Comparison of ENCODE assay signal across 8 cellular contexts in genomic region chr1:155859881-155860841, GRCh38. TPM values are rescaled to one million over a fixed set of nuclear protein-coding genes. Genes with fewer than 3 reads are reported as not detected.
A peak's percentile ranks its signal among the peaks of the same experiment; 100 is the strongest.
DNase-seq lines count a peak whose midpoint lies in the region; ATAC-seq and TF ChIP-seq lines count a peak whose summit lies in the region.

No MANE protein-coding gene starts in this region.

- DNase-seq in CD4-positive, alpha-beta T cell: peak in 9 of 10 experiments; percentile 16 to 38 (median 21)
- DNase-seq in GOT3 (lab: John Stamatoyannopoulos, UW): peak; percentile 39
- peak; percentile 90 for DNase-seq in NCI-H510A (lab: John Stamatoyannopoulos, UW)
- peak; percentile 81 for DNase-seq in activated CD4-positive, alpha-beta memory T cell treated with anti-CD3 and anti-CD28 coated beads, Interleukin-2, amount 10 ng/mL, durations not matched to agents 7 days and 5 days
- peak; percentile 29 for DNase-seq in effector CD8-positive, alpha-beta T cell (lab: John Stamatoyannopoulos, UW)
- peak; percentile 76 to 81 for DNase-seq in lung microvascular endothelial cell (ENCODE audit: low read depth in 2 of 2)
- DNase-seq in stimulated activated CD8-positive, alpha-beta memory T cell treated with anti-CD3 and anti-CD28 coated beads, Interleukin-15, amount 100 ng/mL, for 24 hours (ENCODE audit: low read depth): peak; percentile 13

- H3K9me3 ChIP-seq in CD4-positive, alpha-beta T cell (ENCODE audit: control insufficient read depth, low read length): no peaks in the 10 kb centered on the region

- peak overlapping the region; percentile 81 for H3K27ac Mint-ChIP-seq in CD4-positive, alpha-beta T cell
- H3K27ac Mint-ChIP-seq in activated CD4-positive, alpha-beta memory T cell treated with anti-CD3 and anti-CD28 coated beads, Interleukin-2, amount 10 ng/mL, durations not matched to agents 7 days and 5 days: peak overlapping the region; percentile 96

- no peaks in the 10 kb centered on the region for H3K9me3 Mint-ChIP-seq in CD4-positive, alpha-beta T cell
- H3K9me3 Mint-ChIP-seq in activated CD4-positive, alpha-beta memory T cell treated with anti-CD3 and anti-CD28 coated beads, Interleukin-2, amount 10 ng/mL, durations not matched to agents 7 days and 5 days: no peaks in the 10 kb centered on the region

- H3K4me3 Mint-ChIP-seq in CD4-positive, alpha-beta T cell: peak overlapping the region; percentile 93
- H3K4me3 Mint-ChIP-seq in activated CD4-positive, alpha-beta memory T cell treated with anti-CD3 and anti-CD28 coated beads, Interleukin-2, amount 10 ng/mL, durations not matched to agents 7 days and 5 days: peak overlapping the region; percentile 85

- H3K27me3 ChIP-seq in CD4-positive, alpha-beta T cell (ENCODE audit: control insufficient read depth, insufficient read depth, low read length): peaks cover 8% of the 10 kb centered on the region

- H3K4me1 Mint-ChIP-seq in CD4-positive, alpha-beta T cell (ENCODE audit: low read depth): peaks cover 31% of the 10 kb centered on the region
- peaks cover 62% of the 10 kb centered on the region for H3K4me1 Mint-ChIP-seq in activated CD4-positive, alpha-beta memory T cell treated with anti-CD3 and anti-CD28 coated beads, Interleukin-2, amount 10 ng/mL, durations not matched to agents 7 days and 5 days

- H3K27me3 Mint-ChIP-seq in CD4-positive, alpha-beta T cell: peaks cover 25% of the 10 kb centered on the region
- H3K27me3 Mint-ChIP-seq in activated CD4-positive, alpha-beta memory T cell treated with anti-CD3 and anti-CD28 coated beads, Interleukin-2, amount 10 ng/mL, durations not matched to agents 7 days and 5 days: no peaks in the 10 kb centered on the region

- peaks cover 7% of the 10 kb centered on the region for H3K36me3 Mint-ChIP-seq in CD4-positive, alpha-beta T cell (ENCODE audit: low read depth)
- peaks cover 11% of the 10 kb centered on the region for H3K36me3 Mint-ChIP-seq in activated CD4-positive, alpha-beta memory T cell treated with anti-CD3 and anti-CD28 coated beads, Interleukin-2, amount 10 ng/mL, durations not matched to agents 7 days and 5 days (ENCODE audit: low read depth)

- peak overlapping the region; percentile 15 for H3K27ac ChIP-seq in CD4-positive, alpha-beta T cell (ENCODE audit: low read depth, low read length)

- intact Hi-C loops in CD4-positive, alpha-beta T cell (cut with DNase I, micrococcal nuclease): loop anchor here (1.0 to 10.0 kb wide), 7 partner anchors 32 to 585 kb away; partner anchors contain the start of genes ARHGEF2 (in 1 of the 2), CLK2 (in 1 of the 2), HCN3 (in 1 of the 2) and KHDC4 (in 1 of the 2)

- TF ChIP-seq CTCF in CD4-positive, alpha-beta T cell (IDR thresholded peaks at IDR 0.05): no peak

- no peak for ATAC-seq in CD4-positive, alpha-beta T cell (ENCODE audit: poor library complexity)
- no peak for ATAC-seq in HG02840 (IDR thresholded peaks at IDR 0.05; ENCODE audit: low FRiP score, unreplicated experiment)

- CTCF ChIA-PET in CD4-positive, alpha-beta T cell (lab: Charles Lee): interaction anchor here (0.5 to 1.5 kb wide), 3 partner anchors 275 to 687 kb away, joined by 3 to 4 read pairs (median 3); partner anchors contain the start of gene KRTCAP2
- CTCF ChIA-PET in activated CD4-positive, alpha-beta memory T cell treated with anti-CD3 and anti-CD28 coated beads, Interleukin-2, amount 10 ng/mL, durations not matched to agents 7 days and 5 days (lab: Charles Lee): interaction anchor here (0.8 to 0.9 kb wide), 4 partner anchors 9 to 116 kb away, joined by 3 to 5 read pairs (median 3); partner anchors contain the start of gene KHDC4

- POLR2A ChIA-PET in CD4-positive, alpha-beta T cell (lab: Charles Lee): interaction anchor here (0.5 to 1.3 kb wide), 9 partner anchors 9 to 598 kb away, joined by 3 to 5 read pairs (median 3); no protein-coding TSS in a partner anchor
- POLR2A ChIA-PET in activated CD4-positive, alpha-beta memory T cell treated with anti-CD3 and anti-CD28 coated beads, Interleukin-2, amount 10 ng/mL, durations not matched to agents 7 days and 5 days (lab: Charles Lee): interaction anchor here (0.7 to 3.6 kb wide), 25 partner anchors 9 to 423 kb away, joined by 3 to 30 read pairs (median 4); partner anchors contain the start of genes ASH1L, KHDC4, RIT1 and SMG5

RNA-seq across cellular contexts. Expression of gene SYT11, which starts 0.8 kb away (rescaled TPM):
- 1 to 10 TPM; 6.1 to 6.3 TPM for total RNA-seq in CD4-positive, alpha-beta T cell
- 10 to 100 TPM; 30.7 to 31.6 TPM for total RNA-seq in activated CD4-positive, alpha-beta memory T cell treated with anti-CD3 and anti-CD28 coated beads, Interleukin-2, amount 10 ng/mL, durations not matched to agents 7 days and 5 days
- 15.5 and 24.6 TPM in 2 replicates for total RNA-seq in lung microvascular endothelial cell

RNA-seq across cellular contexts. Expression of gene GON4L, which starts 3.1 kb away (rescaled TPM):
- 10 to 100 TPM; 71.0 to 77.0 TPM for total RNA-seq in CD4-positive, alpha-beta T cell
- total RNA-seq in activated CD4-positive, alpha-beta memory T cell treated with anti-CD3 and anti-CD28 coated beads, Interleukin-2, amount 10 ng/mL, durations not matched to agents 7 days and 5 days: 10 to 100 TPM; 76.4 to 76.6 TPM
- total RNA-seq in lung microvascular endothelial cell: 14.6 and 27.4 TPM in 2 replicates

RNA-seq across cellular contexts. Expression of gene RIT1, which starts 51.0 kb away (rescaled TPM):
- total RNA-seq in CD4-positive, alpha-beta T cell: 10 to 100 TPM; 66.2 to 67.0 TPM
- total RNA-seq in activated CD4-positive, alpha-beta memory T cell treated with anti-CD3 and anti-CD28 coated beads, Interleukin-2, amount 10 ng/mL, durations not matched to agents 7 days and 5 days: 10 to 100 TPM; 25.0 to 30.9 TPM
- total RNA-seq in lung microvascular endothelial cell: 19.0 and 26.0 TPM in 2 replicates

Comparison
In these comparisons a context has a peak if more than half of its experiments do, and no peak if none do; other contexts are left out.
1. DNase-seq: peak in every context shown above with its lines; median percentile 90 in NCI-H510A; 81 in activated CD4-positive, alpha-beta memory T cell treated with anti-CD3 and anti-CD28 coated beads, Interleukin-2, amount 10 ng/mL, durations not matched to agents 7 days and 5 days; 78 in lung microvascular endothelial cell; 39 in GOT3; 29 in effector CD8-positive, alpha-beta T cell; 21 in CD4-positive, alpha-beta T cell; 13 in stimulated activated CD8-positive, alpha-beta memory T cell treated with anti-CD3 and anti-CD28 coated beads, Interleukin-15, amount 100 ng/mL, for 24 hours.